In the genomic region with DNA sequence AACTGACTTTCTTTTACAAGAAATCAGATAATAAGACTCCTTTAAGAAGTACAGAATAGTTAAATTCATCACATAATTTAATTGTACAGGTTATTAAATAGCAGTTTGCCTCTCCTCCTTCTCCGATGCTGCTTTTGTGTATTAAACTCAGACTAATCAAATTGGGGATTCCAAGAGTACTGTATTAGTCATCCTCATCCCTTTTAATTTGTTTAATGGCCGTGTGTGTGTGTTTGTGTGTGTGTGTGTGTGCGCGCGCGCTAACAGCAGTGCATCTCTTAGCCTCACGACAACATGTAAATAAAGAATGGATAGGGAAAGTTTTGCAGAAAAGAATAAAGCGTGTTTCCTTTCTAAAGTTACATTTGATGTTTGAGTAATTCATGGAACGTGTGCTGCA, we compare ENCODE assay signal across 19 cellular contexts.
"Had no signal": no experiment of that assay in that cellular context is flagged by ENCODE, and none has a peak within 500 bp of the region (broad histone marks: within the 10 kb centered on the region; RNA-seq: fewer than 3 reads in every experiment).

No MANE protein-coding gene starts in this region.

- H3K27me3 ChIP-seq: Peyer's patch, SJSA1 had no signal

- H3K4me3 ChIP-seq: Peyer's patch, SJSA1, SK-N-MC had no signal

- DNase-seq: KBM-7, MV-4-11, NCI-H1048, NCI-H1105, NCI-H1417, NCI-H1436 treated with DMSO at 0.1 percent for 48 hours, NCI-H1694, NCI-H187 treated with DMSO at 0.1 percent for 48 hours, NCI-H2029 treated with DMSO at 0.1 percent for 48 hours, NCI-H2171 treated with DMSO at 0.1 percent for 48 hours, NCI-H345, NCI-H446 treated with DMSO at 0.1 percent for 48 hours, NCI-H510A treated with DMSO at 0.1 percent for 48 hours, NCI-H526, PC-3, Peyer's patch, SIG-M5 had no signal

- H3K36me3 ChIP-seq: Peyer's patch, SJSA1 had no signal

- H3K27ac ChIP-seq: Peyer's patch, SJSA1, SK-N-MC had no signal

- H3K9me3 ChIP-seq: Peyer's patch, SJSA1 had no signal

- H3K4me1 ChIP-seq: Peyer's patch, SJSA1 had no signal

- ATAC-seq: PC-3 had no signal
